In genomic region chr7:13882051-13882450, GRCh38 we compare ENCODE assay signal across 17 cellular contexts.
"Had no signal": no experiment of that assay in that cellular context is flagged by ENCODE, and none has a peak within 500 bp of the region (broad histone marks: within the 10 kb centered on the region; RNA-seq: fewer than 3 reads in every experiment).

No MANE protein-coding gene starts in this region.

- ATAC-seq: effector memory CD8-positive, alpha-beta T cell; gastrocnemius medialis; left lobe of liver; natural killer cell; sciatic nerve; stimulated activated naive CD8-positive, alpha-beta T cell treated with anti-CD3 and anti-CD28 coated beads, Interleukin-15, amount 100 ng/mL, for 72 hours had no signal

- DNase-seq: cortex of kidney; effector memory CD8-positive, alpha-beta T cell; erythroblast; esophagus squamous epithelium; gastrocnemius medialis; head of caudate nucleus; kidney; natural killer cell; stimulated activated CD4-positive, alpha-beta T cell treated with anti-CD3 and anti-CD28 coated beads, Interleukin-12 subunit alpha, Interleukin-12 subunit beta, amount 100 ng/mL, for 4 hours; stimulated activated CD4-positive, alpha-beta T cell treated with anti-CD3 and anti-CD28 coated beads, Interleukin-1b, Interleukin-23, amount 100 ng/mL, for 48 hours; stimulated activated CD4-positive, alpha-beta T cell treated with anti-CD3 and anti-CD28 coated beads, Interleukin-4, amount 100 ng/mL, for 1 hour; stimulated activated CD8-positive, alpha-beta memory T cell treated with anti-CD3 and anti-CD28 coated beads, Interleukin-4, amount 100 ng/mL, for 48 hours; stimulated activated naive CD4-positive, alpha-beta T cell; stimulated activated naive CD8-positive, alpha-beta T cell treated with anti-CD3 and anti-CD28 coated beads, Interleukin-15, amount 100 ng/mL, for 72 hours; transverse colon had no signal
